Comparison of ENCODE assay signal across 33 cellular contexts in genomic region chr6:47337519-47337918, GRCh38. TPM values are rescaled to one million over a fixed set of nuclear protein-coding genes. Genes with fewer than 3 reads are reported as not detected.
A peak's percentile ranks its signal among the peaks of the same experiment; 100 is the strongest.
DNase-seq lines count a peak whose midpoint lies in the region; ATAC-seq and TF ChIP-seq lines count a peak whose summit lies in the region.
"Had no signal": no experiment of that assay in that cellular context is flagged by ENCODE, and none has a peak within 500 bp of the region (broad histone marks: within the 10 kb centered on the region; RNA-seq: fewer than 3 reads in every experiment).

No MANE protein-coding gene starts in this region.

- H3K36me3 ChIP-seq in HEK293 (ENCODE audit: control insufficient read depth in 2 of 2, insufficient read depth in 1 of 2, low read length in 2 of 2) (no peaks in the 10 kb centered on the region), OCI-LY7 (ENCODE audit: insufficient read depth, low read length) (no peaks in the 10 kb centered on the region)
- H3K36me3 ChIP-seq: BE2C; BLaER1; BLaER1 treated with 17β-estradiol and CSF1 and Interleukin-3, amounts not matched to agents 10 nM and 100 nM had no signal

- intact Hi-C loops in OCI-LY7 (cut with micrococcal nuclease; ENCODE audit: unreplicated experiment), result no loop called here

- H3K4me1 Mint-ChIP-seq in progenitor cell of endocrine pancreas (ENCODE audit: low read depth), result peaks cover 7% of the 10 kb centered on the region
- H3K4me1 Mint-ChIP-seq in T-helper 2 cell treated with Interferon-gamma antibody and Interleukin-4, amounts not matched to agents 5 μg/mL and 100 μg/mL, for 36 hours (ENCODE audit: low read depth), result no peaks in the 10 kb centered on the region
- H3K4me1 Mint-ChIP-seq: CD4-positive, alpha-beta memory T cell; CD4-positive, CD25-positive, alpha-beta regulatory T cell; CD8-positive, alpha-beta memory T cell had no signal

- TF ChIP-seq CTCF in HEK293 (tag by site-specific recombination; IDR thresholded peaks at IDR 0.05) (no peak), OCI-LY7 (conservative IDR thresholded peaks at IDR 0.05; ENCODE audit: low read length) (no peak), progenitor cell of endocrine pancreas (IDR thresholded peaks at IDR 0.05; ENCODE audit: unreplicated experiment) (no peak)

- H3K9me3 ChIP-seq in HEK293 (ENCODE audit: control insufficient read depth, insufficient read depth, low read depth, low read length) (no peaks in the 10 kb centered on the region), OCI-LY7 (ENCODE audit: low read length) (no peaks in the 10 kb centered on the region)
- H3K9me3 ChIP-seq: A549, BE2C, BLaER1, Caco-2 had no signal

- H3K4me3 ChIP-seq in HEK293 (ENCODE audit: low read depth, low read length), result no peak overlapping the region
- no peak overlapping the region for H3K4me3 ChIP-seq in OCI-LY7 (ENCODE audit: low read depth, low read length, poor library complexity, severe bottlenecking)
- H3K4me3 ChIP-seq: A549; BLaER1; BLaER1 treated with 17β-estradiol and CSF1 and Interleukin-3, amounts not matched to agents 10 nM and 100 nM had no signal

- H4K20me1 ChIP-seq in OCI-LY7 (ENCODE audit: insufficient read depth, low read length), result no peaks in the 10 kb centered on the region
- H4K20me1 ChIP-seq: BLaER1; BLaER1 treated with 17β-estradiol and CSF1 and Interleukin-3, amounts not matched to agents 10 nM and 100 nM had no signal

- no TSS peak for BruUV-seq in OCI-LY7 (replicated peaks; lab: Mats Ljungman, UMichigan)

- DNase-seq in OCI-LY7 (ENCODE audit: low spot score) (no peak), progenitor cell of endocrine pancreas (ENCODE audit: low spot score, unreplicated experiment) (no peak), OCI-M1 (lab: John Stamatoyannopoulos, UW) (no peak)
- DNase-seq in T-helper 2 cell treated with Interferon-gamma antibody and Interleukin-4, amounts not matched to agents 5 μg/mL and 100 μg/mL, for 36 hours (ENCODE audit: low spot score), result no peak
- DNase-seq: 8988T; ACHN; AML-193; BE2C; C1 segment of cervical spinal cord; Caco-2; Calu3; CD4-positive, alpha-beta memory T cell; CD4-positive, alpha-beta T cell; CD4-positive, CD25-positive, alpha-beta regulatory T cell; CD8-positive, alpha-beta memory T cell; CD8-positive, alpha-beta T cell; COR-L47; DMS 273 treated with DMSO at 0.1 percent for 48 hours; DMS153; DMS53; DMS79; DMS79 treated with DMSO at 0.1 percent for 48 hours; DND-41; EL had no signal

- H2AFZ ChIP-seq in OCI-LY7 (ENCODE audit: low read length), result peak overlapping the region; percentile 9; the same call in 1 of the 2 replicates

- H3K27ac ChIP-seq in HEK293 (ENCODE audit: extremely low read depth, low read depth, low read length) (no peak overlapping the region), OCI-LY7 (ENCODE audit: low read depth, low read length, poor library complexity, severe bottlenecking) (no peak overlapping the region)
- H3K27ac ChIP-seq: 22Rv1, A549, BLaER1, C4-2B had no signal

- ATAC-seq in GM19397 (IDR thresholded peaks at IDR 0.05; ENCODE audit: unreplicated experiment), result no peak
- ATAC-seq: A549; CD8-positive, alpha-beta T cell had no signal

- no peaks in the 10 kb centered on the region for H3K9me2 ChIP-seq in OCI-LY7 (ENCODE audit: insufficient read depth, low read length)

- CTCF ChIA-PET in HEK293 (lab: Yijun Ruan, JAX), result no interaction called here
- CTCF ChIA-PET in OCI-LY7 (lab: Charles Lee; ENCODE audit: unreplicated experiment), result interaction anchor here (1.5 kb wide), 1 partner anchor 18 kb away, joined by 4 read pairs; no protein-coding TSS in a partner anchor

- H3K79me2 ChIP-seq in OCI-LY7 (ENCODE audit: insufficient read depth, low read depth, low read length), result no peaks in the 10 kb centered on the region

- H3K4me1 ChIP-seq in HEK293 (ENCODE audit: control insufficient read depth, insufficient read depth, low read length) (no peaks in the 10 kb centered on the region), OCI-LY7 (ENCODE audit: insufficient read depth, low read length, poor library complexity, severe bottlenecking) (peaks cover 38% of the 10 kb centered on the region)
- H3K4me1 ChIP-seq: A549, BE2C, Caco-2 had no signal

- no peaks in the 10 kb centered on the region for H3K36me3 Mint-ChIP-seq in progenitor cell of endocrine pancreas (ENCODE audit: insufficient read depth)
- no peaks in the 10 kb centered on the region for H3K36me3 Mint-ChIP-seq in T-helper 2 cell treated with Interferon-gamma antibody and Interleukin-4, amounts not matched to agents 5 μg/mL and 100 μg/mL, for 36 hours (ENCODE audit: low read depth)
- H3K36me3 Mint-ChIP-seq: CD14-positive monocyte; CD4-positive, alpha-beta memory T cell; CD4-positive, CD25-positive, alpha-beta regulatory T cell; CD8-positive, alpha-beta memory T cell; CD8-positive, alpha-beta T cell had no signal

- POLR2A ChIA-PET in HEK293 (lab: Yijun Ruan, JAX) (no interaction called here), OCI-LY7 (lab: Charles Lee) (interaction anchor here (0.7 to 4.6 kb wide), 8 partner anchors 8 to 142 kb away, joined by 3 to 28 read pairs (median 4); no protein-coding TSS in a partner anchor)

- no peak overlapping the region for H3K4me2 ChIP-seq in OCI-LY7 (ENCODE audit: low read length)
- H3K4me2 ChIP-seq: A549; BLaER1; BLaER1 treated with 17β-estradiol and CSF1 and Interleukin-3, amounts not matched to agents 10 nM and 100 nM had no signal

- H3K27ac Mint-ChIP-seq in progenitor cell of endocrine pancreas, result peak overlapping the region; percentile 58
- no peak overlapping the region for H3K27ac Mint-ChIP-seq in T-helper 2 cell treated with Interferon-gamma antibody and Interleukin-4, amounts not matched to agents 5 μg/mL and 100 μg/mL, for 36 hours
- H3K27ac Mint-ChIP-seq: B cell; CD4-positive, alpha-beta memory T cell; CD4-positive, alpha-beta T cell; CD8-positive, alpha-beta T cell had no signal

- H3K4me3 Mint-ChIP-seq in progenitor cell of endocrine pancreas (ENCODE audit: low read depth), result no peak overlapping the region
- no peak overlapping the region for H3K4me3 Mint-ChIP-seq in T-helper 2 cell treated with Interferon-gamma antibody and Interleukin-4, amounts not matched to agents 5 μg/mL and 100 μg/mL, for 36 hours
- H3K4me3 Mint-ChIP-seq: B cell; CD14-positive monocyte; CD4-positive, alpha-beta memory T cell; CD4-positive, alpha-beta T cell; CD4-positive, CD25-positive, alpha-beta regulatory T cell; CD8-positive, alpha-beta memory T cell; CD8-positive, alpha-beta T cell had no signal

- peaks cover 39% of the 10 kb centered on the region for H3K27me3 Mint-ChIP-seq in progenitor cell of endocrine pancreas
- H3K27me3 Mint-ChIP-seq in T-helper 2 cell treated with Interferon-gamma antibody and Interleukin-4, amounts not matched to agents 5 μg/mL and 100 μg/mL, for 36 hours (ENCODE audit: low read depth), result peaks cover 14% of the 10 kb centered on the region
- H3K27me3 Mint-ChIP-seq: CD4-positive, CD25-positive, alpha-beta regulatory T cell had no signal

- H3K9me3 Mint-ChIP-seq in progenitor cell of endocrine pancreas (ENCODE audit: low read depth), result no peaks in the 10 kb centered on the region
- no peaks in the 10 kb centered on the region for H3K9me3 Mint-ChIP-seq in T-helper 2 cell treated with Interferon-gamma antibody and Interleukin-4, amounts not matched to agents 5 μg/mL and 100 μg/mL, for 36 hours
- H3K9me3 Mint-ChIP-seq: CD4-positive, alpha-beta T cell; CD8-positive, alpha-beta T cell had no signal

TF ChIP-seq in HEK293, 187 proteins besides CTCF, POLR2A, EP300 and RAD21:
- peak; percentile 92 for TF ChIP-seq ZNF596 (tag by site-specific recombination; IDR thresholded peaks at IDR 0.05)
- no peak for TF ChIP-seq ZNF704 (tag by site-specific recombination; IDR thresholded peaks at IDR 0.05)

RNA-seq across cellular contexts. Expression of gene TNFRSF21, which starts 27.8 kb away (rescaled TPM):
- 22.7 and 28.1 TPM in 2 replicates for total RNA-seq in OCI-LY7 (2014; rRNA removed; shearing (Covaris generic))
- 35.1 and 36.5 TPM in 2 replicates for total RNA-seq in OCI-LY7 (2022)
- total RNA-seq in progenitor cell of endocrine pancreas, result 46.3 and 49.7 TPM in 2 replicates
